ENCODE assay signal across 1 cellular context in genomic region chr6:69935079-69935478, GRCh38.
TF ChIP-seq lines count a peak whose summit lies in the region.

No MANE protein-coding gene starts in this region.

TF ChIP-seq in GM12878, 131 proteins besides CTCF, POLR2A, EP300 and RAD21 (continued from another document):
- TF ChIP-seq ZBTB40 (IDR thresholded peaks at IDR 0.05; ENCODE audit: borderline replicate concordance) (no peak), RAD51 (IDR thresholded peaks at IDR 0.05) (no peak), ZNF384 (IDR thresholded peaks at IDR 0.05; ENCODE audit: borderline replicate concordance, low read depth, low read length) (no peak), NRF1 (conservative IDR thresholded peaks at IDR 0.05; ENCODE audit: low read depth, low read length) (no peak), ELK1 (IDR thresholded peaks at IDR 0.05; ENCODE audit: low read depth, low read length) (no peak), MXI1 (IDR thresholded peaks at IDR 0.05; ENCODE audit: low read depth, low read length) (no peak), SUZ12 (IDR thresholded peaks at IDR 0.05; ENCODE audit: unreplicated experiment) (no peak), ZBTB4 (CRISPR knock-in tag; IDR thresholded peaks at IDR 0.05) (no peak), E2F4 (IDR thresholded peaks at IDR 0.05; ENCODE audit: low read depth, low read length) (no peak), NKRF (conservative IDR thresholded peaks at IDR 0.05) (no peak)
TF ChIP-seq in GM12878: peak in this region for 0.
